ENCODE assay signal across 17 cellular contexts in genomic region chr14:75531660-75532317, GRCh38. TPM values are rescaled to one million over a fixed set of nuclear protein-coding genes. Genes with fewer than 3 reads are reported as not detected.
DNase-seq lines count a peak whose midpoint lies in the region; ATAC-seq, FAIRE-seq and TF ChIP-seq lines count a peak whose summit lies in the region.
"Had no signal": no experiment of that assay in that cellular context is flagged by ENCODE, and none has a peak within 500 bp of the region (broad histone marks: within the 10 kb centered on the region; RNA-seq: fewer than 3 reads in every experiment).

No MANE protein-coding gene starts in this region.

- H4K20me1 ChIP-seq in PC-3 (ENCODE audit: low read length): no peaks in the 10 kb centered on the region

- H3K27me3 Mint-ChIP-seq in activated naive CD8-positive, alpha-beta T cell treated with anti-CD3 and anti-CD28 coated beads, Interleukin-2, amount 50 U/mL, for 24 hours: no peaks in the 10 kb centered on the region
- H3K27me3 Mint-ChIP-seq in activated naive CD8-positive, alpha-beta T cell treated with anti-CD3 and anti-CD28 coated beads for 36 hours: no peaks in the 10 kb centered on the region

- H3K4me1 Mint-ChIP-seq in activated naive CD8-positive, alpha-beta T cell treated with anti-CD3 and anti-CD28 coated beads, Interleukin-2, amount 50 U/mL, for 24 hours: peaks cover 69% of the 10 kb centered on the region
- peaks cover 35% of the 10 kb centered on the region for H3K4me1 Mint-ChIP-seq in activated naive CD8-positive, alpha-beta T cell treated with anti-CD3 and anti-CD28 coated beads for 36 hours

- no peaks in the 10 kb centered on the region for H3K9me3 Mint-ChIP-seq in activated naive CD8-positive, alpha-beta T cell treated with anti-CD3 and anti-CD28 coated beads, Interleukin-2, amount 50 U/mL, for 24 hours
- no peaks in the 10 kb centered on the region for H3K9me3 Mint-ChIP-seq in activated naive CD8-positive, alpha-beta T cell treated with anti-CD3 and anti-CD28 coated beads for 36 hours

- H3K79me2 ChIP-seq in PC-3 (ENCODE audit: low read length): no peaks in the 10 kb centered on the region

- intact Hi-C loops in PC-3 (cut with micrococcal nuclease) (no loop called here), sciatic nerve (cut with DNase I) (no loop called here), posterior vena cava (cut with DNase I) (no loop called here)

- TF ChIP-seq CTCF in PC-3 (conservative IDR thresholded peaks at IDR 0.05; ENCODE audit: low read depth, low read length) (no peak), bronchial epithelial cell (IDR thresholded peaks at IDR 0.05; ENCODE audit: insufficient read depth, low read length, severe bottlenecking) (no peak)

- peaks cover 22% of the 10 kb centered on the region for H3K4me1 ChIP-seq in PC-3 (ENCODE audit: insufficient read depth, low read length)
- H3K4me1 ChIP-seq: right atrium auricular region had no signal

- no peak overlapping the region for H3K27ac ChIP-seq in PC-3 (ENCODE audit: low read length)
- H3K27ac ChIP-seq: right atrium auricular region, testis had no signal

- H3K36me3 ChIP-seq in PC-3 (ENCODE audit: low read depth, low read length) (no peaks in the 10 kb centered on the region), bronchial epithelial cell (ENCODE audit: control insufficient read depth, insufficient read depth, low read length) (no peaks in the 10 kb centered on the region)
- H3K36me3 ChIP-seq: right atrium auricular region had no signal

- H3K4me3 Mint-ChIP-seq in activated naive CD8-positive, alpha-beta T cell treated with anti-CD3 and anti-CD28 coated beads, Interleukin-2, amount 50 U/mL, for 24 hours: no peak overlapping the region
- H3K4me3 Mint-ChIP-seq in activated naive CD8-positive, alpha-beta T cell treated with anti-CD3 and anti-CD28 coated beads for 36 hours: no peak overlapping the region

- no peaks in the 10 kb centered on the region for H3F3A ChIP-seq in PC-3 (ENCODE audit: low read length, unreplicated experiment)

- H3K4me3 ChIP-seq in PC-3 (ENCODE audit: low read length) (no peak overlapping the region), bronchial epithelial cell (ENCODE audit: low read depth, low read length) (no peak overlapping the region)
- H3K4me3 ChIP-seq: right atrium auricular region, testis had no signal

- ATAC-seq in activated naive CD8-positive, alpha-beta T cell treated with anti-CD3 and anti-CD28 coated beads, Interleukin-2, amount 50 U/mL, for 24 hours: no peak
- ATAC-seq in PC-3: no peak
- ATAC-seq in sciatic nerve: no peak
- no peak for ATAC-seq in GM21723 (IDR thresholded peaks at IDR 0.05; ENCODE audit: unreplicated experiment)

- H3K36me3 Mint-ChIP-seq in activated naive CD8-positive, alpha-beta T cell treated with anti-CD3 and anti-CD28 coated beads, Interleukin-2, amount 50 U/mL, for 24 hours (ENCODE audit: low read depth): peaks cover 74% of the 10 kb centered on the region
- H3K36me3 Mint-ChIP-seq in activated naive CD8-positive, alpha-beta T cell treated with anti-CD3 and anti-CD28 coated beads for 36 hours: peaks cover 60% of the 10 kb centered on the region

- no peak overlapping the region for H3K9ac ChIP-seq in PC-3 (ENCODE audit: low read length)

- no peak for FAIRE-seq in bronchial epithelial cell (lab: Jason Lieb, UNC)
- FAIRE-seq: colon, H1, islet of Langerhans had no signal

- H3K4me2 ChIP-seq in PC-3 (ENCODE audit: low read length): no peak overlapping the region

- H3K27ac Mint-ChIP-seq in activated naive CD8-positive, alpha-beta T cell treated with anti-CD3 and anti-CD28 coated beads, Interleukin-2, amount 50 U/mL, for 24 hours: peak overlapping the region; percentile 12
- no peak overlapping the region for H3K27ac Mint-ChIP-seq in activated naive CD8-positive, alpha-beta T cell treated with anti-CD3 and anti-CD28 coated beads for 36 hours

- CTCF ChIA-PET in PC-3 (lab: Charles Lee): no interaction called here

- no peaks in the 10 kb centered on the region for H3K9me2 ChIP-seq in PC-3 (replicated peaks; ENCODE audit: low read length)

- POLR2A ChIA-PET in PC-3 (lab: Charles Lee; ENCODE audit: unreplicated experiment): no interaction called here

- H2AFZ ChIP-seq in PC-3 (ENCODE audit: low read length): no peak overlapping the region

- no TSS peak for BruUV-seq in PC-3 (replicated peaks; lab: Mats Ljungman, UMichigan)

- H3K27me3 ChIP-seq in PC-3 (ENCODE audit: low read length): no peaks in the 10 kb centered on the region
- H3K27me3 ChIP-seq in bronchial epithelial cell (ENCODE audit: control insufficient read depth, insufficient read depth, low read length): no peaks in the 10 kb centered on the region
- H3K27me3 ChIP-seq: right atrium auricular region, testis had no signal

- H3K9me3 ChIP-seq in PC-3 (ENCODE audit: low read length): no peaks in the 10 kb centered on the region
- H3K9me3 ChIP-seq: right atrium auricular region, testis had no signal

- DNase-seq in activated naive CD8-positive, alpha-beta T cell treated with anti-CD3 and anti-CD28 coated beads, Interleukin-2, amount 50 U/mL, for 24 hours: no peak
- DNase-seq in activated naive CD8-positive, alpha-beta T cell treated with anti-CD3 and anti-CD28 coated beads for 36 hours: no peak
- DNase-seq in PC-3: peak; percentile 54
- DNase-seq in bronchial epithelial cell (ENCODE audit: low read depth): peak; percentile 53
- DNase-seq in renal cortical epithelial cell (ENCODE audit: low read depth): peak; percentile 52
- no peak for DNase-seq in sciatic nerve (ENCODE audit: low spot score)
- DNase-seq in posterior vena cava (ENCODE audit: low spot score): no peak
- DNase-seq: DMS153; NCI-H1694; NCI-H446 treated with DMSO at 0.1 percent for 48 hours; stimulated activated CD4-positive, alpha-beta T cell treated with anti-CD3 and anti-CD28 coated beads, Interleukin-1b, Interleukin-23, amount 100 ng/mL, for 48 hours; testis had no signal

RNA-seq across cellular contexts. Expression of gene BATF, which starts 9.5 kb away (rescaled TPM):
- total RNA-seq in activated naive CD8-positive, alpha-beta T cell treated with anti-CD3 and anti-CD28 coated beads for 36 hours: 10 to 100 TPM; 46.2 to 47.9 TPM
- total RNA-seq in PC-3 (2014; rRNA removed): not detected in 2 replicates
- 2.6 and 3.4 TPM in 2 replicates for total RNA-seq in bronchial epithelial cell
- not detected in 2 replicates for total RNA-seq in renal cortical epithelial cell
- 1.7 TPM for total RNA-seq in sciatic nerve
- total RNA-seq in posterior vena cava: 1 to 10 TPM; 2.0 to 2.5 TPM
- total RNA-seq: H1 had no signal

RNA-seq across cellular contexts. Expression of gene FLVCR2, which starts 46.6 kb away (rescaled TPM):
- total RNA-seq in activated naive CD8-positive, alpha-beta T cell treated with anti-CD3 and anti-CD28 coated beads for 36 hours: under 1 TPM; 0.64 to 0.78 TPM
- total RNA-seq in PC-3 (2014; rRNA removed): 1.8 and 3.9 TPM in 2 replicates
- 0.79 and 2.8 TPM in 2 replicates for total RNA-seq in bronchial epithelial cell
- total RNA-seq in renal cortical epithelial cell: 1.2 and 3.4 TPM in 2 replicates
- total RNA-seq in sciatic nerve: 56.4 TPM
- 1 to 10 TPM; 4.8 to 7.9 TPM for total RNA-seq in posterior vena cava

Comparison
In these comparisons a context has a peak if more than half of its experiments do, and no peak if none do; other contexts are left out.
1. DNase-seq: peak in PC-3 (single experiment), bronchial epithelial cell (single experiment) and renal cortical epithelial cell (single experiment); none in activated naive CD8-positive, alpha-beta T cell treated with anti-CD3 and anti-CD28 coated beads, Interleukin-2, amount 50 U/mL, for 24 hours (single experiment), activated naive CD8-positive, alpha-beta T cell treated with anti-CD3 and anti-CD28 coated beads for 36 hours (single experiment), sciatic nerve (single experiment) and posterior vena cava (single experiment).
2. RNA of gene BATF, which starts 9.5 kb away (total RNA-seq): 46.2 to 47.9 TPM in activated naive CD8-positive, alpha-beta T cell treated with anti-CD3 and anti-CD28 coated beads for 36 hours; 2.6 to 3.4 TPM in bronchial epithelial cell, 2.0 to 2.5 TPM in posterior vena cava, 1.7 TPM in sciatic nerve (single experiment), not detected in PC-3 and not detected in renal cortical epithelial cell; every median in the first group is over 10 times any median in the second.